ENCODE assay signal across 10 cellular contexts in the genomic region with DNA sequence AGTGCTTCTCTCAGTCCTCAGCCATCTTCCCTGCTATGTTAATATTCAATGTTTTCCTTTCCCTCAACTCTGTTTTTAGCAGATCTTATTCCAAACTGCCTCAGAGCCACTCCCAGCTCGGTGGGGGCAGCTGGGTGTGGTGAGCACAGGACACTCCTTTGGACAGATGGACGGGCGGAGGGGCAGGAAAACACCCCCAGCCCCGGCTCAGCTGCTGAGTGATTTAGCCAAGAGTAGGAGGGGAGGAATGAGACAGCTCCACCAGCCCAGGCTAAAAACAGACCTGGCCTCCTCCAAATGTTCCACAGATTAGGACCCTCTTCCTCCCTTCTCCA.
DNase-seq lines count a peak whose midpoint lies in the region; ATAC-seq and TF ChIP-seq lines count a peak whose summit lies in the region.
"Had no signal": no experiment of that assay in that cellular context is flagged by ENCODE, and none has a peak within 500 bp of the region (broad histone marks: within the 10 kb centered on the region; RNA-seq: fewer than 3 reads in every experiment).

No MANE protein-coding gene starts in this region.

- WGBS in H9 (ENCODE audit: extremely low coverage, insufficient read length, low lambda C conversion rate): no CpG with 5 or more reads among the region's 4 CpGs

- H3K23ac ChIP-seq in H9 (ENCODE audit: insufficient read length, low read depth, low read length): no peak overlapping the region

- H3T11ph ChIP-seq in H9 (ENCODE audit: low read length): no peak overlapping the region

- H2BK20ac ChIP-seq in H9 (ENCODE audit: low read depth, low read length, poor library complexity, severe bottlenecking): no peak overlapping the region

- DNase-seq in H9 (no peak), NCI-H524 (lab: John Stamatoyannopoulos, UW) (peak; percentile 77 to 91), colonic mucosa (peak; percentile 83), omental fat pad (ENCODE audit: low spot score) (no peak), activated gamma-delta T cell treated with Interleukin-2 at 50 U/mL for 16 hours (no peak), DMS53 treated with DMSO at 0.1 percent for 48 hours (lab: John Stamatoyannopoulos, UW; ENCODE audit: unreplicated experiment) (no peak)
- DNase-seq in stimulated activated naive CD4-positive, alpha-beta T cell (lab: John Stamatoyannopoulos, UW): no peak
- DNase-seq: Kasumi-1, testis had no signal

- no peak overlapping the region for H2AK5ac ChIP-seq in H9 (ENCODE audit: insufficient read length, low read length)

- H4K91ac ChIP-seq in H9 (ENCODE audit: insufficient read length, low read depth, low read length): no peak overlapping the region

- no peak overlapping the region for H2BK5ac ChIP-seq in H9 (ENCODE audit: insufficient read length, low read length)

- H4K20me1 ChIP-seq in H9 (ENCODE audit: control insufficient read depth, insufficient read depth, insufficient read length): no peaks in the 10 kb centered on the region

- H3K9ac ChIP-seq in H9 (ENCODE audit: extremely low read depth, insufficient read length, low read length) (no peak overlapping the region), colonic mucosa (ENCODE audit: low read depth in 2 of 2, low read length in 2 of 2) (peak overlapping the region in 1 of 2 donors; percentile 69)

- no peak overlapping the region for H2BK15ac ChIP-seq in H9 (ENCODE audit: low read depth, low read length)

- TF ChIP-seq CTCF in H9 (conservative IDR thresholded peaks at IDR 0.05) (no peak), colonic mucosa (IDR thresholded peaks at IDR 0.05) (no peak), omental fat pad (IDR thresholded peaks at IDR 0.05) (no peak)

- peaks cover 7% of the 10 kb centered on the region for H3K4me1 ChIP-seq in H9 (ENCODE audit: insufficient read depth, low read length)
- H3K4me1 ChIP-seq in colonic mucosa: peaks cover 21% of the 10 kb centered on the region
- H3K4me1 ChIP-seq: testis had no signal

- H2BK120ac ChIP-seq in H9 (ENCODE audit: low read depth, low read length, poor library complexity, severe bottlenecking): no peak overlapping the region

- no peaks in the 10 kb centered on the region for H3K9me3 Mint-ChIP-seq in H9
- H3K9me3 Mint-ChIP-seq: memory B cell had no signal

- H3K27ac ChIP-seq in H9 (ENCODE audit: insufficient read length, low read depth, low read length) (no peak overlapping the region), colonic mucosa (peak overlapping the region; percentile 87)
- H3K27ac ChIP-seq: testis had no signal

- H3K27me3 ChIP-seq in H9 (ENCODE audit: insufficient read depth, low read length): no peaks in the 10 kb centered on the region
- H3K27me3 ChIP-seq in colonic mucosa: no peaks in the 10 kb centered on the region
- H3K27me3 ChIP-seq: testis had no signal

- H3K4me3 Mint-ChIP-seq in H9: no peak overlapping the region; a peak in 1 of 5 replicates
- H3K4me3 Mint-ChIP-seq: memory B cell had no signal

- H3K4me3 ChIP-seq in colonic mucosa: no peak overlapping the region
- H3K4me3 ChIP-seq: testis had no signal

- no peaks in the 10 kb centered on the region for H3K27me3 Mint-ChIP-seq in H9 (ENCODE audit: low read depth)

- H3K18ac ChIP-seq in H9 (ENCODE audit: insufficient read length, low read depth, low read length): no peak overlapping the region

- no peak overlapping the region for H4K5ac ChIP-seq in H9 (ENCODE audit: insufficient read length, low read depth, low read length)

- peak; percentile 35 for ATAC-seq in omental fat pad (ENCODE audit: low FRiP score)

- H3K4ac ChIP-seq in H9 (ENCODE audit: low read depth, low read length): no peak overlapping the region

- H3K36me3 ChIP-seq in colonic mucosa: no peaks in the 10 kb centered on the region

- peaks cover 16 to 21% of the 10 kb centered on the region in 2 experiments for H3K4me1 Mint-ChIP-seq in H9
- H3K4me1 Mint-ChIP-seq: memory B cell had no signal

- no peak overlapping the region for H2BK12ac ChIP-seq in H9 (ENCODE audit: insufficient read length, low read depth, low read length)

- no peak overlapping the region for H4K8ac ChIP-seq in H9 (replicated peaks; ENCODE audit: insufficient read length, low read depth, low read length)

- no peaks in the 10 kb centered on the region for H3K79me1 ChIP-seq in H9 (ENCODE audit: insufficient read depth, low read depth, low read length, poor library complexity, severe bottlenecking)

- no peaks in the 10 kb centered on the region; a peak in 1 of 7 replicates for H3K36me3 Mint-ChIP-seq in H9 (ENCODE audit: insufficient read depth in 1 of 3, low read depth in 3 of 3)
- H3K36me3 Mint-ChIP-seq: memory B cell had no signal

- no peaks in the 10 kb centered on the region for H3K9me3 ChIP-seq in H9 (ENCODE audit: control insufficient read depth, low read depth, low read length)
- H3K9me3 ChIP-seq in colonic mucosa: no peaks in the 10 kb centered on the region
- H3K9me3 ChIP-seq: testis had no signal

- no peaks in the 10 kb centered on the region for H3K79me2 ChIP-seq in H9 (ENCODE audit: insufficient read depth, low read length)

- no peak overlapping the region for H3K14ac ChIP-seq in H9 (ENCODE audit: insufficient read depth, low read length)

- no peaks in the 10 kb centered on the region for H3K23me2 ChIP-seq in H9 (ENCODE audit: insufficient read length, low read depth, low read length, poor library complexity, severe bottlenecking)

- no peak overlapping the region for H3K4me2 ChIP-seq in H9 (ENCODE audit: insufficient read depth, insufficient read length, low read length)

- intact Hi-C loops in colonic mucosa (cut with DNase I): no loop called here

- no peak overlapping the region for H2AFZ ChIP-seq in H9 (ENCODE audit: low read length)

- no peak overlapping the region for H3K56ac ChIP-seq in H9 (ENCODE audit: insufficient read length, low read depth, low read length)

- peak overlapping the region in 2 of 3 experiments; percentile 24 to 30; a peak in 4 of 7 replicates for H3K27ac Mint-ChIP-seq in H9
- H3K27ac Mint-ChIP-seq: memory B cell had no signal

Comparison
In these comparisons a context has a peak if more than half of its experiments do, and no peak if none do; other contexts are left out.
1. DNase-seq: peak in NCI-H524 (2 of 2) and colonic mucosa (single experiment); none in H9 (single experiment), omental fat pad (single experiment), activated gamma-delta T cell treated with Interleukin-2 at 50 U/mL for 16 hours (single experiment), DMS53 treated with DMSO at 0.1 percent for 48 hours (single experiment) and stimulated activated naive CD4-positive, alpha-beta T cell (0 of 6).